In the genomic region with DNA sequence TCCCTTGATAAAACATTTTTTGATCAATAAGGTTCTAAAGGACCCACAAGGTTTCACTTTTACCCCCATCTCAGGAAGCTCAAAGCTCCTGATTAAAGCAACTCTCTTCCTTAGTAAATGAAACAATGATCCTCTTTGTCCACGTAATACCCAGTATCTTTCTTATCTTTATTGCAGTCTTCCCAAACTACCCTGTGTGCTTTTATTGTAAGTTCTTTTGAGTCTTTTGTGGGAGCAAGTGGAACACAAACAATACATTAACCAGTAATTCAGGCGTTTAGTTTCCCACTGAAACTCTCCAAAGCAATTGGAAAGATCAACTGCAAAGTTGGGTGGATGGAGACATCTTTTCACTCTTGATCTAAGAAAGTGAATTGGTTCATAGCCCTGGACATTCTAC, we compare ENCODE assay signal across 15 cellular contexts.
DNase-seq lines count a peak whose midpoint lies in the region; ATAC-seq, FAIRE-seq and TF ChIP-seq lines count a peak whose summit lies in the region.
"Had no signal": no experiment of that assay in that cellular context is flagged by ENCODE, and none has a peak within 500 bp of the region (broad histone marks: within the 10 kb centered on the region; RNA-seq: fewer than 3 reads in every experiment).

No MANE protein-coding gene starts in this region.

- DNase-seq in HuH-7 (ENCODE audit: low spot score) (peak; percentile 60), left colon (no peak), small intestine (peak; percentile 49), NCI-H2081 (lab: John Stamatoyannopoulos, UW) (no peak), endodermal cell (no peak)
- no peak for DNase-seq in activated CD4-positive, alpha-beta T cell treated with anti-CD3 and anti-CD28 coated beads, Interleukin-2, amount 50 U/mL, for 4 hours
- DNase-seq: ACHN; C1 segment of cervical spinal cord; CD4-positive, alpha-beta T cell; DMS79; GOT3; H9 had no signal

- H3K4me3 Mint-ChIP-seq in endodermal cell, result no peak overlapping the region
- H3K4me3 Mint-ChIP-seq: B cell; CD4-positive, alpha-beta T cell; H9 had no signal

- no peaks in the 10 kb centered on the region for H3K9me3 ChIP-seq in small intestine (ENCODE audit: control insufficient read depth, low read depth)
- H3K9me3 ChIP-seq in endodermal cell (ENCODE audit: control insufficient read depth, low read length), result no peaks in the 10 kb centered on the region

- 8 to 59% (median 26%) methylated on average over 2 of the region's 2 CpGs for WGBS in small intestine, 3 donors
- 84% methylated on average over 2 of the region's 2 CpGs; no CpG with 5 or more reads in 1 of the 2 experiments for WGBS in endodermal cell (ENCODE audit: insufficient coverage in 1 of 2, insufficient read length in 1 of 2), 2 experiments

- H3K27me3 Mint-ChIP-seq in endodermal cell (ENCODE audit: insufficient read depth), result peaks cover 7% of the 10 kb centered on the region
- H3K27me3 Mint-ChIP-seq: B cell had no signal

- H3K4me1 ChIP-seq in small intestine (ENCODE audit: control insufficient read depth in 2 of 2, insufficient read depth in 1 of 2, low read depth in 1 of 2, low read length in 1 of 2) (peaks cover 0 to 6% of the 10 kb centered on the region in 2 donors), endodermal cell (ENCODE audit: control insufficient read depth, insufficient read depth, low read length) (peaks cover 3% of the 10 kb centered on the region)

- intact Hi-C loops in left colon (cut with DNase I, micrococcal nuclease), result no loop called here

- H3K36me3 ChIP-seq in small intestine (ENCODE audit: control insufficient read depth in 2 of 2, insufficient read depth in 2 of 2, low read length in 2 of 2) (no peaks in the 10 kb centered on the region), endodermal cell (ENCODE audit: control insufficient read depth, insufficient read depth, low read length) (no peaks in the 10 kb centered on the region)

- H3K9me3 Mint-ChIP-seq in endodermal cell, result peaks cover 18% of the 10 kb centered on the region

- H3K4me3 ChIP-seq in small intestine (ENCODE audit: low read depth in 1 of 2, low read length in 2 of 2), result no peak overlapping the region
- no peak overlapping the region for H3K4me3 ChIP-seq in endodermal cell (ENCODE audit: low read length)
- H3K4me3 ChIP-seq: GM12878 had no signal

- H3K27me3 ChIP-seq in small intestine (ENCODE audit: control insufficient read depth in 2 of 2, insufficient read depth in 2 of 2, low read length in 2 of 2) (no peaks in the 10 kb centered on the region), endodermal cell (ENCODE audit: control insufficient read depth, insufficient read depth, low read length, poor library complexity, severe bottlenecking) (no peaks in the 10 kb centered on the region)

- TF ChIP-seq CTCF in VCaP (conservative IDR thresholded peaks at IDR 0.05), result no peak
- TF ChIP-seq CTCF in endodermal cell (conservative IDR thresholded peaks at IDR 0.05), result no peak

- no peaks in the 10 kb centered on the region for H3K4me1 Mint-ChIP-seq in endodermal cell
- H3K4me1 Mint-ChIP-seq: H9 had no signal

- H3K27ac Mint-ChIP-seq in endodermal cell, result no peak overlapping the region
- H3K27ac Mint-ChIP-seq: B cell; CD4-positive, alpha-beta T cell; H9 had no signal

- ATAC-seq in left colon, result peak; percentile 96
- ATAC-seq: GM12878 had no signal

- no peak for FAIRE-seq in small intestine (lab: Jason Lieb, UNC)
- FAIRE-seq: GM12878 had no signal

- H3K27ac ChIP-seq in VCaP (peak overlapping the region; percentile 9; the same call in 1 of the 2 replicates), small intestine (ENCODE audit: low read depth in 1 of 2, low read length in 1 of 2) (no peak overlapping the region), endodermal cell (ENCODE audit: low read depth, low read length) (no peak overlapping the region)

- no peak overlapping the region for H3K9ac ChIP-seq in endodermal cell (ENCODE audit: extremely low read depth, low read length, poor library complexity, severe bottlenecking)

- no peaks in the 10 kb centered on the region for H3K36me3 Mint-ChIP-seq in endodermal cell (ENCODE audit: low read depth)

Comparison
In these comparisons a context has a peak if more than half of its experiments do, and no peak if none do; other contexts are left out.
1. DNase-seq: peak in HuH-7 (single experiment) and small intestine (single experiment); none in left colon (0 of 2), NCI-H2081 (0 of 2), activated CD4-positive, alpha-beta T cell treated with anti-CD3 and anti-CD28 coated beads, Interleukin-2, amount 50 U/mL, for 4 hours (0 of 2) and endodermal cell (single experiment).